In genomic region chr3:12553921-12554391, GRCh38 we compare ENCODE assay signal across 8 cellular contexts. TPM values are rescaled to one million over a fixed set of nuclear protein-coding genes. Genes with fewer than 3 reads are reported as not detected.
DNase-seq lines count a peak whose midpoint lies in the region; ATAC-seq and TF ChIP-seq lines count a peak whose summit lies in the region.

No MANE protein-coding gene starts in this region.

- H3K27me3 Mint-ChIP-seq in activated B cell treated with CpG ODN at 0.5 μM for 24 hours = peaks cover 15% of the 10 kb centered on the region

- H3K9me3 Mint-ChIP-seq in activated B cell treated with CpG ODN at 0.5 μM for 24 hours = no peaks in the 10 kb centered on the region

- intact Hi-C loops in activated B cell treated with CpG ODN at 0.5 μM for 24 hours (cut with micrococcal nuclease) = no loop called here
- intact Hi-C loops in posterior vena cava (cut with DNase I) = no loop called here

- no peak overlapping the region for H3K27ac Mint-ChIP-seq in activated B cell treated with CpG ODN at 0.5 μM for 24 hours

- TF ChIP-seq CTCF in activated B cell treated with CpG ODN at 0.5 μM for 24 hours (IDR thresholded peaks at IDR 0.05) = no peak
- no peak for TF ChIP-seq CTCF in fibroblast of the aortic adventitia (IDR thresholded peaks at IDR 0.05; ENCODE audit: insufficient read depth, low read length)

- CTCF ChIA-PET in activated B cell treated with CpG ODN at 0.5 μM for 24 hours (lab: Charles Lee) = interaction anchor here (1.0 kb wide), 1 partner anchor 166 kb away, joined by 4 read pairs; no protein-coding TSS in a partner anchor

- POLR2A ChIA-PET in activated B cell treated with CpG ODN at 0.5 μM for 24 hours (lab: Charles Lee) = no interaction called here

- peaks cover 5% of the 10 kb centered on the region for H3K36me3 Mint-ChIP-seq in activated B cell treated with CpG ODN at 0.5 μM for 24 hours (ENCODE audit: low read depth)

- H3K4me1 Mint-ChIP-seq in activated B cell treated with CpG ODN at 0.5 μM for 24 hours = peaks cover 35% of the 10 kb centered on the region

- peak overlapping the region; percentile 82 for H3K4me3 Mint-ChIP-seq in activated B cell treated with CpG ODN at 0.5 μM for 24 hours

- DNase-seq in CMK (ENCODE audit: low read depth) (peak; percentile 56), KG1 (lab: John Stamatoyannopoulos, UW) (peak; percentile 38), activated B cell treated with CpG ODN at 0.5 μM for 24 hours (peak; percentile 19), fibroblast of the aortic adventitia (ENCODE audit: low read depth) (peak; percentile 14), posterior vena cava (ENCODE audit: low spot score) (peak; percentile 88), NOMO-1 (lab: John Stamatoyannopoulos, UW; ENCODE audit: unreplicated experiment in 2 of 2) (no peak), HT-29 (ENCODE audit: low spot score) (no peak)

- ATAC-seq in activated B cell treated with CpG ODN at 0.5 μM for 24 hours (ENCODE audit: low read depth) (no peak), HG02884 (IDR thresholded peaks at IDR 0.05; ENCODE audit: unreplicated experiment) (no peak)

- peak overlapping the region; percentile 62 for H3K4me3 ChIP-seq in fibroblast of the aortic adventitia (ENCODE audit: low read depth, low read length)

RNA-seq across cellular contexts. Expression of gene MKRN2, which starts 2.9 kb away (rescaled TPM):
- total RNA-seq in activated B cell treated with CpG ODN at 0.5 μM for 24 hours (22.2 and 22.3 TPM in 2 replicates), fibroblast of the aortic adventitia (ENCODE audit: low replicate concordance) (28.8 and 41.4 TPM in 2 replicates), posterior vena cava (10 to 100 TPM; 21.6 to 23.9 TPM)
- 10.8 and 13.5 TPM in 2 replicates for total RNA-seq in HT-29 (2014; rRNA removed; shearing (Covaris generic))

RNA-seq across cellular contexts. Expression of gene MKRN2OS, which starts 8.7 kb away (rescaled TPM):
- not detected in 2 replicates for total RNA-seq in activated B cell treated with CpG ODN at 0.5 μM for 24 hours
- total RNA-seq in fibroblast of the aortic adventitia (ENCODE audit: low replicate concordance) = not detected in 2 replicates
- not detected for total RNA-seq in posterior vena cava
- 0.13 and 0.60 TPM in 2 replicates for total RNA-seq in HT-29 (2014; rRNA removed; shearing (Covaris generic))

Comparison
In these comparisons a context has a peak if more than half of its experiments do, and no peak if none do; other contexts are left out.
1. DNase-seq: peak in CMK (single experiment), KG1 (single experiment), activated B cell treated with CpG ODN at 0.5 μM for 24 hours (single experiment), fibroblast of the aortic adventitia (single experiment) and posterior vena cava (single experiment); none in NOMO-1 (0 of 2) and HT-29 (single experiment).